ENCODE assay signal across 8 cellular contexts in the genomic region with DNA sequence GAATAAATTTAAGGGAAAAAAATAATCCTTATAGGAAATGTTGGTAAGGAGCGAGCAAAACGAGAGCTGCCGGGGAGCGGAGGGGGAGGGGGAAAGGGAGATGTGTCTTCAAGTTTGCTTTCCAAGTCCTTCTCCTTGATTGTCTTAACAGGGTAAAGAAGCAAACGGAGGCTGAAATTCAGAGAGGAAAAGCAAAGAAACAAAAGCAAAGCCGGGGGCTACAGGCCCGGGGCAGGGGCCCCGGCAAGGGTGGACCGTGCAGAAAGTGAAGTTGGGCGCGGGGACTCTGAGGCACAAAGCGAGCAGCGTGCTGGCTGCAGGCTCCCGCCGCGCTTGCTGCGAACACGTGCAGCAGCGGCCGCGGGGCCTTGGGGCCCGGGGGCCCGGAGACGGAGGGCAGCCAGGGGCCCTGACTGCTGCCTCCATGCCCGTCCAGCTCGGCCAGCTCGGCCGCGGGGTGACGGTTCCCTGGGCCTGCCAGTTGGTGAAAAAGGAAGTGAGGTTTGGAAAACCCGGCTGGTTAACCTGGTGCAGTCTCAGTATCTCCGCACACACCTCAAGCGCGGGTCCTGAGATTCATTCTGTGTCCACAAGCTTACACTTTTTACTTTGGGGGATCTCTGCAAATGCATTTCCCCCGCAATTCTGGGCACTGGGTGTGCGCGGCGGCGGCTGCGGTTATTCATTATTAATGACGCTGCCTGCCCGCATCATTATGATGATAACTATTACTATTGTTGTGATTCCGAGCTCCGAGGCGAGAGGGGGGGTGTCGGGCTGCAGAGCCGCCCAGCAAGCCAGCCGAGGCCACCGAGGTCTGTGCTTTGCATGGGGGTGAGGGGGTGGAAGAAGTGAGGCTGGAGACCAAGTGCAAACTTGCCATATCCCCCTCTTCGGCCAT. TPM values are rescaled to one million over a fixed set of nuclear protein-coding genes. Genes with fewer than 3 reads are reported as not detected.
A peak's percentile ranks its signal among the peaks of the same experiment; 100 is the strongest.
DNase-seq lines count a peak whose midpoint lies in the region; ATAC-seq, FAIRE-seq and TF ChIP-seq lines count a peak whose summit lies in the region.

No MANE protein-coding gene starts in this region.

- TF ChIP-seq POLR2A in A549 (IDR thresholded peaks at IDR 0.05; ENCODE audit: low read length): no peak
- no peak for TF ChIP-seq POLR2A in gastroesophageal sphincter (IDR thresholded peaks at IDR 0.05)

- no peak for TF ChIP-seq CTCF in A549 (IDR thresholded peaks at IDR 0.05)
- TF ChIP-seq CTCF in GM06990 (IDR thresholded peaks at IDR 0.05; ENCODE audit: insufficient read depth, low read length, poor library complexity, severe bottlenecking): no peak
- TF ChIP-seq CTCF in activated B cell treated with CpG ODN at 0.5 μM for 24 hours (IDR thresholded peaks at IDR 0.05): no peak
- TF ChIP-seq CTCF in gastroesophageal sphincter (IDR thresholded peaks at IDR 0.05): no peak
- TF ChIP-seq CTCF in psoas muscle (IDR thresholded peaks at IDR 0.05): no peak

- H3K4me3 ChIP-seq in A549: peak overlapping the region; percentile 63
- peak overlapping the region; percentile 81 for H3K4me3 ChIP-seq in GM06990 (replicated peaks; ENCODE audit: low read depth, low read length)
- H3K4me3 ChIP-seq in gastroesophageal sphincter: peak overlapping the region; percentile 70 to 90
- H3K4me3 ChIP-seq in psoas muscle: peak overlapping the region; percentile 85

- peaks cover 49% of the 10 kb centered on the region for H3K4me1 Mint-ChIP-seq in activated B cell treated with CpG ODN at 0.5 μM for 24 hours

- H3K9me3 ChIP-seq in A549 (no peaks in the 10 kb centered on the region), gastroesophageal sphincter (no peaks in the 10 kb centered on the region), psoas muscle (no peaks in the 10 kb centered on the region)

- no peak for FAIRE-seq in A549 (lab: Jason Lieb, UNC)
- no peak for FAIRE-seq in HTR-8/SVneo (lab: Jason Lieb, UNC)

- TF ChIP-seq EP300 in A549 (IDR thresholded peaks at IDR 0.05) (no peak), gastroesophageal sphincter (IDR thresholded peaks at IDR 0.05) (no peak)

- peak in 1 of 2 experiments; percentile 7; a peak in 3 of 6 replicates for ATAC-seq in A549
- peak; percentile 0 for ATAC-seq in HG03571 (IDR thresholded peaks at IDR 0.05; ENCODE audit: unreplicated experiment)
- peak; percentile 1 for ATAC-seq in activated B cell treated with CpG ODN at 0.5 μM for 24 hours (ENCODE audit: low read depth)
- no peak for ATAC-seq in gastroesophageal sphincter
- peak in 3 of 4 donors; percentile 12 to 28 (median 13) for ATAC-seq in psoas muscle

- no peak for DNase-seq in A549 (ENCODE audit: low read depth in 1 of 2, low spot score in 1 of 2)
- peak; percentile 77 for DNase-seq in GM06990 (ENCODE audit: extremely low read depth, insufficient read length)
- DNase-seq in activated B cell treated with CpG ODN at 0.5 μM for 24 hours: peak; percentile 57
- DNase-seq in psoas muscle: peak in 1 of 2 donors; percentile 59
- no peak for DNase-seq in HT-29 (ENCODE audit: low spot score)
- DNase-seq in HTR-8/SVneo (ENCODE audit: insufficient read length, low spot score): no peak

- H3K27me3 ChIP-seq in GM06990 (replicated peaks; ENCODE audit: control insufficient read depth, insufficient read depth, low read length) (no peaks in the 10 kb centered on the region; the same call in 1 of the 2 replicates), gastroesophageal sphincter (peaks cover 100% of the 10 kb centered on the region), psoas muscle (ENCODE audit: insufficient read depth in 3 of 3, low read length in 2 of 3) (peaks cover 3 to 86% (median 29%) of the 10 kb centered on the region in 3 donors)

- peak overlapping the region; percentile 99 for H3K4me2 ChIP-seq in A549

- H3K27ac ChIP-seq in A549 (no peak overlapping the region), gastroesophageal sphincter (peak overlapping the region; percentile 5 to 82 (median 80)), psoas muscle (no peak overlapping the region)

- peak overlapping the region; percentile 98 for H3K27ac Mint-ChIP-seq in activated B cell treated with CpG ODN at 0.5 μM for 24 hours

- H3K9me3 Mint-ChIP-seq in activated B cell treated with CpG ODN at 0.5 μM for 24 hours: no peaks in the 10 kb centered on the region

- CTCF ChIA-PET in A549 (lab: Yijun Ruan, JAX): interaction anchor here (0.6 to 2.6 kb wide), 37 partner anchors 9 to 1978 kb away, joined by 3 to 37 read pairs (median 3); no protein-coding TSS in a partner anchor
- CTCF ChIA-PET in activated B cell treated with CpG ODN at 0.5 μM for 24 hours (lab: Charles Lee): interaction anchor here (0.6 to 4.0 kb wide), 61 partner anchors 9 to 1785 kb away, joined by 3 to 38 read pairs (median 4); no protein-coding TSS in a partner anchor

- 15% methylated on average over 46 of the region's 50 CpGs for WGBS in A549 (ENCODE audit: missing lambda C conversion rate)
- WGBS in gastroesophageal sphincter (ENCODE audit: low coverage in 1 of 2), 2 donors: 1 to 2% methylated on average over 17 to 31 of the region's 50 CpGs
- 2% methylated on average over 49 to 50 of the region's 50 CpGs for WGBS in psoas muscle, 3 donors

- intact Hi-C loops in activated B cell treated with CpG ODN at 0.5 μM for 24 hours (cut with micrococcal nuclease) (loop anchor here (1.0 to 10.0 kb wide), 21 partner anchors 33 to 1524 kb away; partner anchors contain the start of gene XPO1), psoas muscle (cut with DNase I) (loop anchor here (2.0 to 10.0 kb wide), 5 partner anchors 213 to 1247 kb away; no protein-coding TSS in a partner anchor)

- TF ChIP-seq RAD21 in A549 (conservative IDR thresholded peaks at IDR 0.05 in 1 of 2, IDR thresholded peaks at IDR 0.05 in 1 of 2): no peak

- no peaks in the 10 kb centered on the region for H3K27me3 Mint-ChIP-seq in activated B cell treated with CpG ODN at 0.5 μM for 24 hours

- peaks cover 61% of the 10 kb centered on the region for H3K36me3 Mint-ChIP-seq in activated B cell treated with CpG ODN at 0.5 μM for 24 hours (ENCODE audit: low read depth)

- POLR2A ChIA-PET in A549 (lab: Yijun Ruan, JAX): interaction anchor here (1.0 kb wide), 1 partner anchor 483 kb away, joined by 4 read pairs; no protein-coding TSS in a partner anchor
- POLR2A ChIA-PET in activated B cell treated with CpG ODN at 0.5 μM for 24 hours (lab: Charles Lee): interaction anchor here (0.6 to 6.7 kb wide), 77 partner anchors 9 to 1787 kb away, joined by 3 to 223 read pairs (median 7); no protein-coding TSS in a partner anchor

- no peaks in the 10 kb centered on the region for H3K36me3 ChIP-seq in GM06990 (ENCODE audit: control insufficient read depth, insufficient read depth, low read length)
- no peaks in the 10 kb centered on the region for H3K36me3 ChIP-seq in gastroesophageal sphincter
- H3K36me3 ChIP-seq in psoas muscle (ENCODE audit: insufficient read depth in 1 of 2, low read depth in 1 of 2): no peaks in the 10 kb centered on the region

- peaks cover 29% of the 10 kb centered on the region for H3K4me1 ChIP-seq in A549
- H3K4me1 ChIP-seq in gastroesophageal sphincter: peaks cover 0 to 76% (median 31%) of the 10 kb centered on the region in 3 donors
- peaks cover 23% of the 10 kb centered on the region for H3K4me1 ChIP-seq in psoas muscle

- peak overlapping the region; percentile 96 for H3K4me3 Mint-ChIP-seq in activated B cell treated with CpG ODN at 0.5 μM for 24 hours

TF ChIP-seq in A549, 52 proteins besides CTCF, POLR2A, EP300 and RAD21:
- TF ChIP-seq RFX5 (IDR thresholded peaks at IDR 0.05): no peak
- peak; percentile 6 for TF ChIP-seq ZFP36 (IDR thresholded peaks at IDR 0.05; ENCODE audit: borderline replicate concordance, partially characterized antibody)
- TF ChIP-seq RNF2 (IDR thresholded peaks at IDR 0.05; ENCODE audit: borderline replicate concordance, low read depth): peak; percentile 98

RNA-seq across cellular contexts. Expression of gene BCL11A, which starts 4.0 kb away (rescaled TPM):
- polyA plus RNA-seq in A549 (2011; rRNA removed): 0.12 and 0.13 TPM in 2 replicates
- 0.03 TPM in 2 replicates for polyA plus RNA-seq in A549 (2012; cell fraction: cytosol; rRNA removed)
- polyA plus RNA-seq in A549 (2012; cell fraction: nucleus; rRNA removed): 0.01 and 0.02 TPM in 2 replicates
- 0.04 to 0.12 TPM in 2 of 3 replicates, not detected in the other for polyA plus RNA-seq in A549 (2017; fragmentation: RNase III; extraction: RNeasy Plus Mini Kit Qiagen cat#74134 plus additional on column Dnase treatment)
- polyA minus RNA-seq in A549 (2011; rRNA and poly(A)+ RNA removed): 0.10 and 0.41 TPM in 2 replicates
- total RNA-seq in activated B cell treated with CpG ODN at 0.5 μM for 24 hours: 279 and 331 TPM in 2 replicates
- total RNA-seq in gastroesophageal sphincter: 10 to 100 TPM in 1 of 4 donors, 1 to 10 TPM in 3; 3.6 to 10.6 (median 8.1) TPM
- total RNA-seq in psoas muscle: under 1 TPM; 0.24 to 0.66 (median 0.55) TPM
- under 1 TPM in 2 of 3 donors, not detected in 1; 0.01 to 0.05 TPM for polyA plus RNA-seq in psoas muscle
- not detected in 2 replicates for total RNA-seq in HT-29 (2014; rRNA removed; shearing (Covaris generic))

Comparison
In these comparisons a context has a peak if more than half of its experiments do, and no peak if none do; other contexts are left out.
1. DNase-seq: peak in GM06990 (single experiment) and activated B cell treated with CpG ODN at 0.5 μM for 24 hours (single experiment); none in A549 (0 of 2), HT-29 (single experiment) and HTR-8/SVneo (single experiment).
2. H3K27ac ChIP-seq: peak in gastroesophageal sphincter (4 of 4); none in A549 (0 of 2) and psoas muscle (single experiment).
3. RNA of gene BCL11A, which starts 4.0 kb away (total RNA-seq): 279 to 331 TPM in activated B cell treated with CpG ODN at 0.5 μM for 24 hours; 3.6 to 10.6 TPM in gastroesophageal sphincter, 0.24 to 0.66 TPM in psoas muscle and not detected in HT-29; every median in the first group is over 10 times any median in the second.
4. Peak in every context shown above with its lines, with median percentiles within 50 percentile points of each other: H3K4me3 ChIP-seq.